Comparison of ENCODE assay signal across 11 cellular contexts in genomic region chr18:24112874-24113615, GRCh38. TPM values are rescaled to one million over a fixed set of nuclear protein-coding genes. Genes with fewer than 3 reads are reported as not detected.
DNase-seq lines count a peak whose midpoint lies in the region; ATAC-seq and TF ChIP-seq lines count a peak whose summit lies in the region.
"Had no signal": no experiment of that assay in that cellular context is flagged by ENCODE, and none has a peak within 500 bp of the region (broad histone marks: within the 10 kb centered on the region; RNA-seq: fewer than 3 reads in every experiment).

No MANE protein-coding gene starts in this region.

- H3K18ac ChIP-seq in mesenchymal stem cell (ENCODE audit: low read depth in 1 of 2, low read length in 2 of 2), result no peak overlapping the region

- H3K79me1 ChIP-seq in mesenchymal stem cell (replicated peaks; ENCODE audit: low read length, poor library complexity, severe bottlenecking), result no peaks in the 10 kb centered on the region

- no peak overlapping the region for H2BK15ac ChIP-seq in mesenchymal stem cell (ENCODE audit: low read depth, poor library complexity, severe bottlenecking)

- WGBS in mesenchymal stem cell, result 71% methylated on average over 13 of the region's 15 CpGs

- H3K23ac ChIP-seq in mesenchymal stem cell (ENCODE audit: low read length in 2 of 2), result no peak overlapping the region

- H3K27me3 ChIP-seq in brain microvascular endothelial cell (replicated peaks) (no peaks in the 10 kb centered on the region), mesenchymal stem cell (ENCODE audit: control insufficient read depth in 1 of 2, insufficient read depth in 1 of 2, low read length in 2 of 2) (no peaks in the 10 kb centered on the region)

- intact Hi-C loops in left ventricle myocardium superior (cut with micrococcal nuclease), result loop anchor here (10.0 kb wide), 1 partner anchor 98 kb away; the partner anchor contains the start of gene TTC39C

- no peak for TF ChIP-seq CTCF in brain microvascular endothelial cell (IDR thresholded peaks at IDR 0.05; ENCODE audit: low read depth, low read length, missing control alignments)

- no peak overlapping the region for H2AK5ac ChIP-seq in mesenchymal stem cell (ENCODE audit: low read length, severe bottlenecking)

- H3K9me3 ChIP-seq in mesenchymal stem cell (ENCODE audit: control insufficient read depth, low read length), result no peaks in the 10 kb centered on the region

- no peak overlapping the region for H3K9ac ChIP-seq in mesenchymal stem cell (ENCODE audit: low read length)

- no peak overlapping the region for H3K4ac ChIP-seq in mesenchymal stem cell (ENCODE audit: low read depth in 1 of 2, low read length in 2 of 2)

- H4K8ac ChIP-seq in mesenchymal stem cell (ENCODE audit: low read length), result no peak overlapping the region

- H2AFZ ChIP-seq in mesenchymal stem cell (ENCODE audit: low read depth, low read length), result no peak overlapping the region

- in situ Hi-C loops in brain microvascular endothelial cell (cut with HindIII; ENCODE audit: low pct_ligation_motif_present, low sequenced_read_pairs), result no loop called here

- no peak for ATAC-seq in left ventricle myocardium superior

- H3K4me3 ChIP-seq in brain microvascular endothelial cell (ENCODE audit: low read depth, low read length) (no peak overlapping the region), mesenchymal stem cell (ENCODE audit: insufficient read depth in 1 of 2, low read depth in 1 of 2, low read length in 2 of 2) (no peak overlapping the region)

- H3K4me2 ChIP-seq in mesenchymal stem cell (ENCODE audit: low read length, poor library complexity, severe bottlenecking), result peak overlapping the region; percentile 43

- H3K14ac ChIP-seq in mesenchymal stem cell (ENCODE audit: low read length in 2 of 2), result no peak overlapping the region

- DNase-seq in DMS53 (lab: John Stamatoyannopoulos, UW) (peak; percentile 90), HuH-7 (ENCODE audit: low spot score) (peak; percentile 35), brain microvascular endothelial cell (peak; percentile 56), mesenchymal stem cell (peak; percentile 40), NCI-H2107 (lab: John Stamatoyannopoulos, UW) (no peak), left ventricle myocardium superior (no peak), DMS79 treated with DMSO at 0.1 percent for 48 hours (lab: John Stamatoyannopoulos, UW) (no peak)
- no peak for DNase-seq in central memory CD4-positive, alpha-beta T cell
- DNase-seq: KBM-7, occipital lobe, OCI-M1 had no signal

- H2BK12ac ChIP-seq in mesenchymal stem cell (ENCODE audit: low read length in 2 of 2), result no peak overlapping the region

- H3K27ac ChIP-seq in brain microvascular endothelial cell (no peak overlapping the region), mesenchymal stem cell (ENCODE audit: low read length, poor library complexity, severe bottlenecking) (no peak overlapping the region)

- H4K91ac ChIP-seq in mesenchymal stem cell (ENCODE audit: low read length), result no peak overlapping the region

- no peak overlapping the region for H2BK5ac ChIP-seq in mesenchymal stem cell (ENCODE audit: low read depth, low read length, poor library complexity, severe bottlenecking)

- H2BK120ac ChIP-seq in mesenchymal stem cell (ENCODE audit: low read depth, low read length), result no peak overlapping the region

- peaks cover 13% of the 10 kb centered on the region for H3K4me1 ChIP-seq in mesenchymal stem cell (ENCODE audit: control insufficient read depth, insufficient read depth, low read depth, low read length)

- H3K36me3 ChIP-seq in brain microvascular endothelial cell (replicated peaks) (no peaks in the 10 kb centered on the region), mesenchymal stem cell (ENCODE audit: control insufficient read depth in 1 of 2, insufficient read depth in 2 of 2, low read depth in 1 of 2, low read length in 2 of 2) (peaks cover 2 to 30% of the 10 kb centered on the region in 2 experiments)

RNA-seq across cellular contexts. Expression of gene CABYR, which starts 25.8 kb away (rescaled TPM):
- polyA plus RNA-seq in mesenchymal stem cell (2013, experiment 1 of 2), result 5.9 TPM
- 6.3 TPM for polyA plus RNA-seq in mesenchymal stem cell (2013, experiment 2 of 2)
- not detected for total RNA-seq in left ventricle myocardium superior

Comparison
In these comparisons a context has a peak if more than half of its experiments do, and no peak if none do; other contexts are left out.
1. DNase-seq: peak in DMS53 (single experiment), HuH-7 (single experiment), brain microvascular endothelial cell (single experiment) and mesenchymal stem cell (single experiment); none in NCI-H2107 (single experiment), left ventricle myocardium superior (single experiment), central memory CD4-positive, alpha-beta T cell (single experiment) and DMS79 treated with DMSO at 0.1 percent for 48 hours (single experiment).